1 cellular context compared by ENCODE assay signal in genomic region chr16:794091-794842, GRCh38.
A peak's percentile ranks its signal among the peaks of the same experiment; 100 is the strongest.
TF ChIP-seq lines count a peak whose summit lies in the region.

No MANE protein-coding gene starts in this region.

TF ChIP-seq in K562, 482 proteins besides CTCF, POLR2A, EP300 and RAD21:
- TF ChIP-seq, protein P1, sequence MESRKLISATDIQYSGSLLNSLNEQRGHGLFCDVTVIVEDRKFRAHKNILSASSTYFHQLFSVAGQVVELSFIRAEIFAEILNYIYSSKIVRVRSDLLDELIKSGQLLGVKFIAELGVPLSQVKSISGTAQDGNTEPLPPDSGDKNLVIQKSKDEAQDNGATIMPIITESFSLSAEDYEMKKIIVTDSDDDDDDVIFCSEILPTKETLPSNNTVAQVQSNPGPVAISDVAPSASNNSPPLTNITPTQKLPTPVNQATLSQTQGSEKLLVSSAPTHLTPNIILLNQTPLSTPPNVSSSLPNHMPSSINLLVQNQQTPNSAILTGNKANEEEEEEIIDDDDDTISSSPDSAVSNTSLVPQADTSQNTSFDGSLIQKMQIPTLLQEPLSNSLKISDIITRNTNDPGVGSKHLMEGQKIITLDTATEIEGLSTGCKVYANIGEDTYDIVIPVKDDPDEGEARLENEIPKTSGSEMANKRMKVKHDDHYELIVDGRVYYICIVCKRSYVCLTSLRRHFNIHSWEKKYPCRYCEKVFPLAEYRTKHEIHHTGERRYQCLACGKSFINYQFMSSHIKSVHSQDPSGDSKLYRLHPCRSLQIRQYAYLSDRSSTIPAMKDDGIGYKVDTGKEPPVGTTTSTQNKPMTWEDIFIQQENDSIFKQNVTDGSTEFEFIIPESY (CRISPR knock-in tag; IDR thresholded peaks at IDR 0.05), result peak; percentile 88
- TF ChIP-seq PTBP1 (IDR thresholded peaks at IDR 0.05; ENCODE audit: low read depth, low read length) (no peak), POLR2G (IDR thresholded peaks at IDR 0.05; ENCODE audit: low read depth, low read length) (peak; percentile 25), ZNF354B (CRISPR knock-in tag; IDR thresholded peaks at IDR 0.05) (no peak), SMAD3 (CRISPR knock-in tag; conservative IDR thresholded peaks at IDR 0.05) (no peak), RBFOX2 (IDR thresholded peaks at IDR 0.05; ENCODE audit: low read depth, low read length) (peak; percentile 17; the same call in 1 of the 2 replicates)
- TF ChIP-seq, protein P2, sequence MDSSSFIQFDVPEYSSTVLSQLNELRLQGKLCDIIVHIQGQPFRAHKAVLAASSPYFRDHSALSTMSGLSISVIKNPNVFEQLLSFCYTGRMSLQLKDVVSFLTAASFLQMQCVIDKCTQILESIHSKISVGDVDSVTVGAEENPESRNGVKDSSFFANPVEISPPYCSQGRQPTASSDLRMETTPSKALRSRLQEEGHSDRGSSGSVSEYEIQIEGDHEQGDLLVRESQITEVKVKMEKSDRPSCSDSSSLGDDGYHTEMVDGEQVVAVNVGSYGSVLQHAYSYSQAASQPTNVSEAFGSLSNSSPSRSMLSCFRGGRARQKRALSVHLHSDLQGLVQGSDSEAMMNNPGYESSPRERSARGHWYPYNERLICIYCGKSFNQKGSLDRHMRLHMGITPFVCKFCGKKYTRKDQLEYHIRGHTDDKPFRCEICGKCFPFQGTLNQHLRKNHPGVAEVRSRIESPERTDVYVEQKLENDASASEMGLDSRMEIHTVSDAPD (CRISPR knock-in tag; IDR thresholded peaks at IDR 0.05), result no peak
